In genomic region chr5:151432210-151432609, GRCh38 we compare ENCODE assay signal across 28 cellular contexts.
"Had no signal": no experiment of that assay in that cellular context is flagged by ENCODE, and none has a peak within 500 bp of the region (broad histone marks: within the 10 kb centered on the region; RNA-seq: fewer than 3 reads in every experiment).

No MANE protein-coding gene starts in this region.

- DNase-seq: activated CD4-positive, alpha-beta memory T cell treated with anti-CD3 and anti-CD28 coated beads for 36 hours; activated CD4-positive, alpha-beta T cell treated with anti-CD3 and anti-CD28 coated beads, Interleukin-2, amount 10 ng/mL, durations not matched to agents 24 days and 14 days; activated CD4-positive, CD25-positive, alpha-beta regulatory T cell treated with anti-CD3 and anti-CD28 coated beads, Interleukin-2, amount 50 U/mL, for 72 hours; activated CD8-positive, alpha-beta memory T cell treated with anti-CD3 and anti-CD28 coated beads, Interleukin-2, amount 50 U/mL, for 4 hours; activated gamma-delta T cell treated with Interleukin-2 at 50 U/mL for 16 hours; activated naive CD4-positive, alpha-beta T cell treated with anti-CD3 and anti-CD28 coated beads, Interleukin-2, amount 10 ng/mL, durations not matched to agents 7 days and 5 days; activated naive CD8-positive, alpha-beta T cell treated with anti-CD3 and anti-CD28 coated beads for 36 hours; activated T-cell treated with anti-CD3 and anti-CD28 coated beads, Interleukin-2, amount 50 U/mL, for 72 hours; anterior cingulate cortex; central memory CD4-positive, alpha-beta T cell; NCI-H1092; NCI-H1417 treated with DMSO at 0.1 percent for 48 hours; NCI-H1694; NCI-H2029; NCI-H2107; NCI-H2171 treated with DMSO at 0.1 percent for 48 hours; NCI-H345; NCI-H510A; NCI-H526 treated with DMSO at 0.1 percent for 48 hours; Peyer's patch; Right ventricle myocardium superior; SJCRH30; SK-N-SH; T-helper 1 cell had no signal

- H3K4me3 ChIP-seq: Peyer's patch, SJCRH30 had no signal

- H3K27ac Mint-ChIP-seq: activated CD4-positive, alpha-beta memory T cell treated with anti-CD3 and anti-CD28 coated beads for 36 hours; activated CD4-positive, alpha-beta T cell treated with anti-CD3 and anti-CD28 coated beads, Interleukin-2, amount 10 ng/mL, durations not matched to agents 24 days and 14 days; activated naive CD4-positive, alpha-beta T cell treated with anti-CD3 and anti-CD28 coated beads, Interleukin-2, amount 10 ng/mL, durations not matched to agents 7 days and 5 days; activated naive CD8-positive, alpha-beta T cell treated with anti-CD3 and anti-CD28 coated beads for 36 hours; activated T-cell treated with anti-CD3 and anti-CD28 coated beads, Interleukin-2, amount 50 U/mL, for 72 hours; activated T-helper 2 cell treated with anti-CD3 and anti-CD28 coated beads, Interferon-gamma antibody, Interleukin-2, Interleukin-4, amounts not matched to agents 10 μg/mL and 5 μg/mL and 100 μg/mL, durations not matched to agents 14 hours and 24 hours and 36 hours had no signal

- H3K9me3 Mint-ChIP-seq: activated CD4-positive, alpha-beta memory T cell treated with anti-CD3 and anti-CD28 coated beads for 36 hours; activated CD4-positive, alpha-beta T cell treated with anti-CD3 and anti-CD28 coated beads, Interleukin-2, amount 10 ng/mL, durations not matched to agents 24 days and 14 days; activated naive CD8-positive, alpha-beta T cell treated with anti-CD3 and anti-CD28 coated beads for 36 hours; activated T-cell treated with anti-CD3 and anti-CD28 coated beads, Interleukin-2, amount 50 U/mL, for 72 hours; activated T-helper 2 cell treated with anti-CD3 and anti-CD28 coated beads, Interferon-gamma antibody, Interleukin-2, Interleukin-4, amounts not matched to agents 10 μg/mL and 5 μg/mL and 100 μg/mL, durations not matched to agents 14 hours and 24 hours and 36 hours had no signal

- H3K4me1 ChIP-seq: Peyer's patch, SJCRH30 had no signal

- H3K9me3 ChIP-seq: Peyer's patch, SK-N-SH had no signal

- H3K36me3 ChIP-seq: Peyer's patch, SJCRH30 had no signal

- H3K4me1 Mint-ChIP-seq: activated CD4-positive, alpha-beta T cell treated with anti-CD3 and anti-CD28 coated beads, Interleukin-2, amount 10 ng/mL, durations not matched to agents 24 days and 14 days; activated naive CD4-positive, alpha-beta T cell treated with anti-CD3 and anti-CD28 coated beads, Interleukin-2, amount 10 ng/mL, durations not matched to agents 7 days and 5 days; activated naive CD8-positive, alpha-beta T cell treated with anti-CD3 and anti-CD28 coated beads for 36 hours had no signal

- FAIRE-seq: bronchial epithelial cell had no signal

- H3K36me3 Mint-ChIP-seq: activated CD4-positive, alpha-beta memory T cell treated with anti-CD3 and anti-CD28 coated beads for 36 hours; activated naive CD4-positive, alpha-beta T cell treated with anti-CD3 and anti-CD28 coated beads, Interleukin-2, amount 10 ng/mL, durations not matched to agents 7 days and 5 days; activated naive CD8-positive, alpha-beta T cell treated with anti-CD3 and anti-CD28 coated beads for 36 hours had no signal

- H3K4me3 Mint-ChIP-seq: activated CD4-positive, alpha-beta memory T cell treated with anti-CD3 and anti-CD28 coated beads for 36 hours; activated CD4-positive, alpha-beta T cell treated with anti-CD3 and anti-CD28 coated beads, Interleukin-2, amount 10 ng/mL, durations not matched to agents 24 days and 14 days; activated naive CD4-positive, alpha-beta T cell treated with anti-CD3 and anti-CD28 coated beads, Interleukin-2, amount 10 ng/mL, durations not matched to agents 7 days and 5 days; activated naive CD8-positive, alpha-beta T cell treated with anti-CD3 and anti-CD28 coated beads for 36 hours; activated T-cell treated with anti-CD3 and anti-CD28 coated beads, Interleukin-2, amount 50 U/mL, for 72 hours had no signal

- H3K27ac ChIP-seq: KMS-11, Peyer's patch, RWPE1, SJCRH30 had no signal

- ATAC-seq: activated T-cell treated with anti-CD3 and anti-CD28 coated beads, Interleukin-2, amount 50 U/mL, for 72 hours had no signal

- H3K27me3 ChIP-seq: Peyer's patch, SJCRH30 had no signal

- H3K4me2 ChIP-seq: KMS-11, SK-N-SH had no signal

- H3K9ac ChIP-seq: KMS-11, SK-N-SH had no signal
